23 cellular contexts compared by ENCODE assay signal in genomic region chr5:15034379-15034778, GRCh38.
DNase-seq lines count a peak whose midpoint lies in the region; ATAC-seq, FAIRE-seq and TF ChIP-seq lines count a peak whose summit lies in the region.
"Had no signal": no experiment of that assay in that cellular context is flagged by ENCODE, and none has a peak within 500 bp of the region (broad histone marks: within the 10 kb centered on the region; RNA-seq: fewer than 3 reads in every experiment).

No MANE protein-coding gene starts in this region.

- H3K4ac ChIP-seq in H1 (replicated peaks; ENCODE audit: insufficient read length, low read depth, low read length): no peak overlapping the region

- CTCF ChIA-PET in H1 (lab: Charles Lee; ENCODE audit: partially characterized antibody): interaction anchor here (1.3 kb wide), 1 partner anchor 41 kb away, joined by 3 read pairs; no protein-coding TSS in a partner anchor

- no peak overlapping the region for H3K4me2 ChIP-seq in H1 (ENCODE audit: insufficient read depth in 1 of 2, low read depth in 2 of 2, low read length in 2 of 2)
- H3K4me2 ChIP-seq in osteoblast (ENCODE audit: insufficient read depth, low read length): no peak overlapping the region
- H3K4me2 ChIP-seq: BLaER1 had no signal

- DNase-seq in ELF-1 (ENCODE audit: low read depth, low spot score) (peak; percentile 49), H1 (ENCODE audit: low read depth in 1 of 2, low spot score in 2 of 2) (no peak), iPS-NIHi7 (ENCODE audit: extremely low spot score) (peak; percentile 51), osteoblast (ENCODE audit: insufficient read length, low spot score, missing footprints) (peak; percentile 32), OCI-M1 (lab: John Stamatoyannopoulos, UW) (no peak), esophagus muscularis mucosa (ENCODE audit: extremely low spot score) (no peak), H54 (ENCODE audit: insufficient read length, low spot score) (no peak)
- DNase-seq: Caco-2; CD4-positive, CD25-positive, alpha-beta regulatory T cell; CD8-positive, alpha-beta T cell; DMS153; DND-41; GDM1; GOT3; H9 had no signal

- H4K8ac ChIP-seq in H1 (ENCODE audit: extremely low read depth, insufficient read depth, low read length): no peak overlapping the region

- H2BK15ac ChIP-seq in H1 (ENCODE audit: low read length): no peak overlapping the region

- no peak overlapping the region for H3K18ac ChIP-seq in H1 (ENCODE audit: extremely low read depth, low read length)

- H3K4me1 ChIP-seq in H1 (replicated peaks in 1 of 4; ENCODE audit: control insufficient read depth in 3 of 4, insufficient read depth in 4 of 4, low read length in 3 of 4) (no peaks in the 10 kb centered on the region), osteoblast (ENCODE audit: insufficient read depth, low read length) (no peaks in the 10 kb centered on the region), esophagus muscularis mucosa (no peaks in the 10 kb centered on the region)
- H3K4me1 ChIP-seq: BLaER1, Caco-2 had no signal

- no peaks in the 10 kb centered on the region for H3K79me2 ChIP-seq in H1 (ENCODE audit: control insufficient read depth in 1 of 2, insufficient read depth in 2 of 2, low read length in 2 of 2)
- no peaks in the 10 kb centered on the region for H3K79me2 ChIP-seq in osteoblast (ENCODE audit: insufficient read depth, low read length)

- H2BK120ac ChIP-seq in H1 (replicated peaks; ENCODE audit: low read depth, low read length): no peak overlapping the region

- H3K56ac ChIP-seq in H1 (replicated peaks; ENCODE audit: insufficient read length, low read depth, low read length): no peak overlapping the region

- H3K23ac ChIP-seq in H1 (ENCODE audit: insufficient read length): no peak overlapping the region

- no peak overlapping the region for H4K5ac ChIP-seq in H1 (ENCODE audit: insufficient read length, low read depth, low read length)

- intact Hi-C loops in esophagus muscularis mucosa (cut with DNase I): no loop called here

- H3K27ac ChIP-seq in H1 (ENCODE audit: low read depth, low read length): no peak overlapping the region
- H3K27ac ChIP-seq in osteoblast (ENCODE audit: low read depth, low read length): no peak overlapping the region
- no peak overlapping the region for H3K27ac ChIP-seq in esophagus muscularis mucosa (replicated peaks in 1 of 4)
- H3K27ac ChIP-seq: 22Rv1, BLaER1, C4-2B had no signal

- peaks cover 5 to 7% (median 6%) of the 10 kb centered on the region in 4 experiments for H3K27me3 ChIP-seq in H1 (replicated peaks in 1 of 4; ENCODE audit: control insufficient read depth in 3 of 4, extremely low read depth in 1 of 4, insufficient read depth in 3 of 4, low read length in 3 of 4)
- H3K27me3 ChIP-seq in osteoblast (ENCODE audit: insufficient read depth, low read length): peaks cover 25% of the 10 kb centered on the region
- no peaks in the 10 kb centered on the region for H3K27me3 ChIP-seq in esophagus muscularis mucosa
- H3K27me3 ChIP-seq: BLaER1 had no signal

- TF ChIP-seq EP300 in H1 (IDR thresholded peaks at IDR 0.05; ENCODE audit: borderline replicate concordance in 1 of 2, low read depth in 2 of 2, low read length in 2 of 2) (no peak), esophagus muscularis mucosa (IDR thresholded peaks at IDR 0.05) (no peak)

- POLR2A ChIA-PET in H1 (lab: Charles Lee; ENCODE audit: partially characterized antibody): no interaction called here

- no peak overlapping the region for H3K14ac ChIP-seq in H1 (ENCODE audit: insufficient read length)

- no peak overlapping the region for H3K4me3 ChIP-seq in H1 (ENCODE audit: extremely low read depth in 1 of 4, insufficient read depth in 2 of 4, low read depth in 3 of 4, low read length in 4 of 4)
- no peak overlapping the region for H3K4me3 ChIP-seq in osteoblast (ENCODE audit: insufficient read depth, low read length)
- no peak overlapping the region for H3K4me3 ChIP-seq in esophagus muscularis mucosa
- H3K4me3 ChIP-seq: BLaER1, GM12878 had no signal

- TF ChIP-seq CTCF in H1 (IDR thresholded peaks at IDR 0.05; ENCODE audit: control extremely low read depth in 1 of 3, insufficient read depth in 1 of 3, low read depth in 1 of 3, low read length in 3 of 3): no peak
- TF ChIP-seq CTCF in osteoblast (IDR thresholded peaks at IDR 0.05; ENCODE audit: extremely low read depth, low read depth, low read length): no peak
- TF ChIP-seq CTCF in esophagus muscularis mucosa (IDR thresholded peaks at IDR 0.05): no peak

- ATAC-seq in HG03342 (IDR thresholded peaks at IDR 0.05; ENCODE audit: unreplicated experiment): no peak
- ATAC-seq: CD8-positive, alpha-beta T cell; GM12878; HCT116 had no signal

- no peak overlapping the region for H3K9ac ChIP-seq in H1 (replicated peaks in 1 of 4; ENCODE audit: extremely low read depth in 1 of 4, low read depth in 3 of 4, low read length in 3 of 4)
- H3K9ac ChIP-seq: BLaER1 had no signal

- H3K79me1 ChIP-seq in H1 (ENCODE audit: low read depth, low read length): no peaks in the 10 kb centered on the region

- H3K9me3 ChIP-seq in H1 (ENCODE audit: insufficient read depth in 2 of 2, low read depth in 1 of 2, low read length in 1 of 2) (no peaks in the 10 kb centered on the region), osteoblast (ENCODE audit: low read depth, low read length) (peaks cover 2% of the 10 kb centered on the region), esophagus muscularis mucosa (peaks cover 0 to 16% (median 11%) of the 10 kb centered on the region in 4 donors)
- H3K9me3 ChIP-seq: Caco-2 had no signal

- no peak overlapping the region for H2BK5ac ChIP-seq in H1 (ENCODE audit: low read depth, low read length)

- H2AFZ ChIP-seq in H1 (ENCODE audit: low read length): no peak overlapping the region
- no peak overlapping the region for H2AFZ ChIP-seq in osteoblast (ENCODE audit: low read length)

- no peak overlapping the region for H2AK5ac ChIP-seq in H1 (ENCODE audit: low read depth, low read length)

- no peak for FAIRE-seq in H1 (lab: Jason Lieb, UNC)
- FAIRE-seq in H54 (lab: Jason Lieb, UNC): no peak
- FAIRE-seq: A204.1, GM12878, GM18507 had no signal

- no peak for TF ChIP-seq RAD21 in H1 (IDR thresholded peaks at IDR 0.05 in 1 of 2, conservative IDR thresholded peaks at IDR 0.05 in 1 of 2; ENCODE audit: low read depth in 2 of 2, low read length in 2 of 2)

- no peaks in the 10 kb centered on the region for H3K23me2 ChIP-seq in H1 (ENCODE audit: low read depth, low read length)

- H2BK12ac ChIP-seq in H1 (ENCODE audit: low read depth, low read length): no peak overlapping the region

- H4K20me1 ChIP-seq in H1 (replicated peaks in 1 of 2; ENCODE audit: control insufficient read depth in 1 of 2, insufficient read depth in 2 of 2, low read length in 2 of 2) (no peaks in the 10 kb centered on the region), osteoblast (ENCODE audit: insufficient read depth, low read length) (no peaks in the 10 kb centered on the region)
- H4K20me1 ChIP-seq: BLaER1 had no signal

- no peak overlapping the region for H2BK20ac ChIP-seq in H1 (ENCODE audit: low read length)

- no peak overlapping the region for H4K91ac ChIP-seq in H1 (replicated peaks; ENCODE audit: insufficient read length, low read length)

- WGBS in H1 (ENCODE audit: extremely low coverage in 1 of 2, insufficient coverage in 1 of 2, insufficient read length in 1 of 2, insufficient replicate concordance in 2 of 2, low coverage in 1 of 2, low lambda C conversion rate in 2 of 2, missing lambda C conversion rate in 1 of 2), 2 experiments: 78% methylated on average over 5 of the region's 5 CpGs; no CpG with 5 or more reads in 1 of the 2 experiments
- 74% methylated on average over 5 of the region's 5 CpGs for WGBS in esophagus muscularis mucosa

- TF ChIP-seq POLR2A in H1 (IDR thresholded peaks at IDR 0.05; ENCODE audit: control extremely low read depth in 1 of 2, low read depth in 2 of 2, low read length in 2 of 2) (no peak), esophagus muscularis mucosa (IDR thresholded peaks at IDR 0.05; ENCODE audit: low read depth) (no peak), H54 (IDR thresholded peaks at IDR 0.05; ENCODE audit: low read depth, low read length) (no peak)

- H3K36me3 ChIP-seq in H1 (ENCODE audit: control insufficient read depth in 2 of 4, insufficient read depth in 4 of 4, low read length in 3 of 4) (no peaks in the 10 kb centered on the region), osteoblast (ENCODE audit: insufficient read depth, low read length) (no peaks in the 10 kb centered on the region), esophagus muscularis mucosa (no peaks in the 10 kb centered on the region)
- H3K36me3 ChIP-seq: BLaER1 had no signal

TF ChIP-seq in H1, 55 proteins besides CTCF, POLR2A, EP300 and RAD21:
- no peak for TF ChIP-seq PHF8 (conservative IDR thresholded peaks at IDR 0.05; ENCODE audit: low read depth, low read length)
- TF ChIP-seq POLR2AphosphoS5 (IDR thresholded peaks at IDR 0.05; ENCODE audit: low read depth, low read length): no peak
- TF ChIP-seq EGR1 (IDR thresholded peaks at IDR 0.05; ENCODE audit: borderline replicate concordance, low read depth, low read length): no peak
- peak; percentile 59; the same call in 1 of the 2 replicates for TF ChIP-seq TEAD4 (IDR thresholded peaks at IDR 0.05; ENCODE audit: low read depth, low read length)
- no peak for TF ChIP-seq ATF3 (IDR thresholded peaks at IDR 0.05; ENCODE audit: insufficient read depth, low read depth, low read length)

Comparison
In these comparisons a context has a peak if more than half of its experiments do, and no peak if none do; other contexts are left out.
1. DNase-seq: peak in ELF-1 (single experiment), iPS-NIHi7 (single experiment) and osteoblast (single experiment); none in H1 (0 of 2), OCI-M1 (single experiment), esophagus muscularis mucosa (single experiment) and H54 (single experiment).